In genomic region chr2:18432999-18433398, GRCh38 we compare ENCODE assay signal across 25 cellular contexts.
DNase-seq lines count a peak whose midpoint lies in the region; ATAC-seq, FAIRE-seq and TF ChIP-seq lines count a peak whose summit lies in the region.
"Had no signal": no experiment of that assay in that cellular context is flagged by ENCODE, and none has a peak within 500 bp of the region (broad histone marks: within the 10 kb centered on the region; RNA-seq: fewer than 3 reads in every experiment).

No MANE protein-coding gene starts in this region.

- TF ChIP-seq CTCF in astrocyte (IDR thresholded peaks at IDR 0.05; ENCODE audit: insufficient read depth, low read depth, low read length) = no peak
- no peak for TF ChIP-seq CTCF in hepatocyte (IDR thresholded peaks at IDR 0.05; ENCODE audit: poor library complexity)
- TF ChIP-seq CTCF in nephron progenitor cell (IDR thresholded peaks at IDR 0.05) = no peak

- WGBS in hepatocyte (ENCODE audit: low lambda C conversion rate, missing lambda C conversion rate) = 34% methylated on average over 5 of the region's 5 CpGs

- H2AFZ ChIP-seq in astrocyte (ENCODE audit: low read depth, low read length) (no peak overlapping the region), hepatocyte (no peak overlapping the region)

- H3K36me3 ChIP-seq in astrocyte (ENCODE audit: insufficient read depth, low read length) = no peaks in the 10 kb centered on the region
- H3K36me3 ChIP-seq in hepatocyte (replicated peaks; ENCODE audit: insufficient read depth, low read depth) = no peaks in the 10 kb centered on the region
- H3K36me3 ChIP-seq: tibial nerve, WERI-Rb-1 had no signal

- H4K20me1 ChIP-seq in astrocyte (ENCODE audit: insufficient read depth, low read length) (no peaks in the 10 kb centered on the region), hepatocyte (ENCODE audit: insufficient read depth, poor library complexity, severe bottlenecking) (no peaks in the 10 kb centered on the region)

- H3K4me1 ChIP-seq in astrocyte (ENCODE audit: insufficient read depth, low read length) (peaks cover 6% of the 10 kb centered on the region), hepatocyte (ENCODE audit: insufficient read depth) (peaks cover 19% of the 10 kb centered on the region)

- DNase-seq in Ammon's horn (ENCODE audit: low spot score) (peak; percentile 60), astrocyte (ENCODE audit: low read depth) (peak; percentile 55), hepatocyte (ENCODE audit: low spot score) (peak; percentile 42), nephron progenitor cell (peak; percentile 36), T-helper 1 cell (no peak), NCI-H2171 treated with DMSO at 0.1 percent for 48 hours (lab: John Stamatoyannopoulos, UW) (no peak)
- DNase-seq in activated CD4-positive, alpha-beta memory T cell treated with anti-CD3 and anti-CD28 coated beads, Interleukin-2, amount 10 ng/mL, durations not matched to agents 7 days and 5 days = no peak
- DNase-seq: activated CD8-positive, alpha-beta memory T cell treated with anti-CD3 and anti-CD28 coated beads for 24 hours; amniotic stem cell; CD4-positive, alpha-beta memory T cell; cortex of kidney; EL; erythroblast; H9; NCI-H1930; stimulated activated CD4-positive, alpha-beta T cell treated with anti-CD3 and anti-CD28 coated beads, Interleukin-4, amount 100 ng/mL, for 24 hours; WERI-Rb-1 had no signal

- no peak overlapping the region for H3K4me3 ChIP-seq in astrocyte (ENCODE audit: insufficient read depth, low read depth, low read length)
- H3K4me3 ChIP-seq in hepatocyte = no peak overlapping the region
- H3K4me3 ChIP-seq: tibial nerve had no signal

- FAIRE-seq in astrocyte (lab: Jason Lieb, UNC) = no peak
- FAIRE-seq: GM12892, HepG2, RCC 7860 had no signal

- no peak overlapping the region for H3K4me2 ChIP-seq in astrocyte (ENCODE audit: low read length)
- peak overlapping the region; percentile 13 for H3K4me2 ChIP-seq in hepatocyte

- no peaks in the 10 kb centered on the region for H3K9me2 ChIP-seq in hepatocyte (replicated peaks; ENCODE audit: insufficient read depth)

- H3K27ac ChIP-seq in astrocyte (ENCODE audit: low read depth, low read length) = no peak overlapping the region
- peak overlapping the region; percentile 7 for H3K27ac ChIP-seq in hepatocyte
- H3K27ac ChIP-seq: tibial nerve, WERI-Rb-1 had no signal

- H3K27ac Mint-ChIP-seq in astrocyte (ENCODE audit: unreplicated experiment) (no peak overlapping the region), nephron progenitor cell (peak overlapping the region; percentile 93)
- H3K27ac Mint-ChIP-seq in activated CD4-positive, alpha-beta memory T cell treated with anti-CD3 and anti-CD28 coated beads, Interleukin-2, amount 10 ng/mL, durations not matched to agents 7 days and 5 days = no peak overlapping the region
- H3K27ac Mint-ChIP-seq: activated T-helper 2 cell treated with anti-CD3 and anti-CD28 coated beads, Interferon-gamma antibody, Interleukin-2, Interleukin-4, amounts not matched to agents 10 μg/mL and 5 μg/mL and 100 μg/mL, durations not matched to agents 14 hours and 24 hours and 36 hours; CD4-positive, alpha-beta memory T cell; H9 had no signal

- no peaks in the 10 kb centered on the region for H3K9me3 Mint-ChIP-seq in astrocyte (ENCODE audit: unreplicated experiment)
- H3K9me3 Mint-ChIP-seq in nephron progenitor cell = no peaks in the 10 kb centered on the region
- H3K9me3 Mint-ChIP-seq in activated CD4-positive, alpha-beta memory T cell treated with anti-CD3 and anti-CD28 coated beads, Interleukin-2, amount 10 ng/mL, durations not matched to agents 7 days and 5 days = no peaks in the 10 kb centered on the region
- H3K9me3 Mint-ChIP-seq: activated T-helper 2 cell treated with anti-CD3 and anti-CD28 coated beads, Interferon-gamma antibody, Interleukin-2, Interleukin-4, amounts not matched to agents 10 μg/mL and 5 μg/mL and 100 μg/mL, durations not matched to agents 14 hours and 24 hours and 36 hours; CD4-positive, alpha-beta memory T cell; H9; neural crest cell had no signal

- H3K4me1 Mint-ChIP-seq in astrocyte (ENCODE audit: low read depth, unreplicated experiment) = peaks cover 5% of the 10 kb centered on the region
- H3K4me1 Mint-ChIP-seq in nephron progenitor cell = peaks cover 67% of the 10 kb centered on the region
- H3K4me1 Mint-ChIP-seq in activated CD4-positive, alpha-beta memory T cell treated with anti-CD3 and anti-CD28 coated beads, Interleukin-2, amount 10 ng/mL, durations not matched to agents 7 days and 5 days = no peaks in the 10 kb centered on the region
- H3K4me1 Mint-ChIP-seq: CD4-positive, alpha-beta memory T cell; H9 had no signal

- H3K27me3 Mint-ChIP-seq in astrocyte (ENCODE audit: low read depth, unreplicated experiment) = no peaks in the 10 kb centered on the region
- H3K27me3 Mint-ChIP-seq in nephron progenitor cell (ENCODE audit: low read depth, poor library complexity) = no peaks in the 10 kb centered on the region
- H3K27me3 Mint-ChIP-seq in activated CD4-positive, alpha-beta memory T cell treated with anti-CD3 and anti-CD28 coated beads, Interleukin-2, amount 10 ng/mL, durations not matched to agents 7 days and 5 days = peaks cover 2% of the 10 kb centered on the region

- POLR2A ChIA-PET in activated CD4-positive, alpha-beta memory T cell treated with anti-CD3 and anti-CD28 coated beads, Interleukin-2, amount 10 ng/mL, durations not matched to agents 7 days and 5 days (lab: Charles Lee) = no interaction called here

- ATAC-seq in GM21529 (IDR thresholded peaks at IDR 0.05; ENCODE audit: unreplicated experiment) = no peak
- ATAC-seq: HepG2, left lobe of liver had no signal

- no peaks in the 10 kb centered on the region for H3K79me2 ChIP-seq in astrocyte (ENCODE audit: insufficient read depth, low read length)
- no peaks in the 10 kb centered on the region for H3K79me2 ChIP-seq in hepatocyte

- CTCF ChIA-PET in activated CD4-positive, alpha-beta memory T cell treated with anti-CD3 and anti-CD28 coated beads, Interleukin-2, amount 10 ng/mL, durations not matched to agents 7 days and 5 days (lab: Charles Lee) = no interaction called here

- H3K9me3 ChIP-seq in astrocyte (ENCODE audit: insufficient read depth, low read depth, low read length) (no peaks in the 10 kb centered on the region), hepatocyte (ENCODE audit: low read depth) (no peaks in the 10 kb centered on the region)
- H3K9me3 ChIP-seq: tibial nerve had no signal

- H3K36me3 Mint-ChIP-seq in astrocyte (ENCODE audit: low read depth, unreplicated experiment) (no peaks in the 10 kb centered on the region), nephron progenitor cell (ENCODE audit: low read depth) (no peaks in the 10 kb centered on the region)
- no peaks in the 10 kb centered on the region for H3K36me3 Mint-ChIP-seq in activated CD4-positive, alpha-beta memory T cell treated with anti-CD3 and anti-CD28 coated beads, Interleukin-2, amount 10 ng/mL, durations not matched to agents 7 days and 5 days (ENCODE audit: low read depth)
- H3K36me3 Mint-ChIP-seq: CD4-positive, alpha-beta memory T cell had no signal

- H3K27me3 ChIP-seq in astrocyte (ENCODE audit: insufficient read depth, low read length) (no peaks in the 10 kb centered on the region), hepatocyte (no peaks in the 10 kb centered on the region)
- H3K27me3 ChIP-seq: tibial nerve had no signal

- H3K4me3 Mint-ChIP-seq in astrocyte (ENCODE audit: unreplicated experiment) (no peak overlapping the region), nephron progenitor cell (no peak overlapping the region)
- H3K4me3 Mint-ChIP-seq in activated CD4-positive, alpha-beta memory T cell treated with anti-CD3 and anti-CD28 coated beads, Interleukin-2, amount 10 ng/mL, durations not matched to agents 7 days and 5 days = no peak overlapping the region
- H3K4me3 Mint-ChIP-seq: CD4-positive, alpha-beta memory T cell; H9; neural crest cell had no signal

- H3K9ac ChIP-seq in astrocyte (ENCODE audit: low read length) = no peak overlapping the region

Comparison
In these comparisons a context has a peak if more than half of its experiments do, and no peak if none do; other contexts are left out.
1. DNase-seq: peak in Ammon's horn (single experiment), astrocyte (single experiment), hepatocyte (single experiment) and nephron progenitor cell (single experiment); none in T-helper 1 cell (0 of 5), NCI-H2171 treated with DMSO at 0.1 percent for 48 hours (single experiment) and activated CD4-positive, alpha-beta memory T cell treated with anti-CD3 and anti-CD28 coated beads, Interleukin-2, amount 10 ng/mL, durations not matched to agents 7 days and 5 days (single experiment).